Comparison of ENCODE assay signal across 12 cellular contexts in genomic region chr3:101781166-101781565, GRCh38. TPM values are rescaled to one million over a fixed set of nuclear protein-coding genes. Genes with fewer than 3 reads are reported as not detected.
DNase-seq lines count a peak whose midpoint lies in the region; FAIRE-seq and TF ChIP-seq lines count a peak whose summit lies in the region.
"Had no signal": no experiment of that assay in that cellular context is flagged by ENCODE, and none has a peak within 500 bp of the region (broad histone marks: within the 10 kb centered on the region; RNA-seq: fewer than 3 reads in every experiment).

No MANE protein-coding gene starts in this region.

- H4K8ac ChIP-seq in neuronal stem cell (ENCODE audit: low read depth, low read length) = no peak overlapping the region

- H3K14ac ChIP-seq in neuronal stem cell (ENCODE audit: low read length) = no peak overlapping the region

- no peak overlapping the region for H2BK12ac ChIP-seq in neuronal stem cell (ENCODE audit: low read length)

- H3K27ac ChIP-seq in KMS-11 (no peak overlapping the region), neuronal stem cell (replicated peaks; ENCODE audit: low read length) (no peak overlapping the region)
- H3K27ac ChIP-seq: 22Rv1 had no signal

- H2AK5ac ChIP-seq in neuronal stem cell (ENCODE audit: low read depth, low read length) = no peak overlapping the region

- no peaks in the 10 kb centered on the region; the same call in 1 of the 2 replicates for H3K36me3 ChIP-seq in KMS-11 (ENCODE audit: insufficient read depth)
- peaks cover 15 to 38% of the 10 kb centered on the region in 2 donors for H3K36me3 ChIP-seq in neuronal stem cell (replicated peaks in 1 of 2; ENCODE audit: control insufficient read depth in 2 of 2, insufficient read depth in 2 of 2, low read length in 2 of 2)

- H2BK15ac ChIP-seq in neuronal stem cell (ENCODE audit: low read length) = no peak overlapping the region

- H3K18ac ChIP-seq in neuronal stem cell (ENCODE audit: low read length) = no peak overlapping the region

- H3K4me2 ChIP-seq in KMS-11 (peak overlapping the region; percentile 96; the same call in 1 of the 2 replicates), neuronal stem cell (ENCODE audit: insufficient read depth, low read length, poor library complexity, severe bottlenecking) (no peak overlapping the region)

- no peak overlapping the region for H2BK120ac ChIP-seq in neuronal stem cell (ENCODE audit: low read depth, low read length)

- no peak overlapping the region for H4K91ac ChIP-seq in neuronal stem cell (ENCODE audit: low read depth, low read length, poor library complexity)

- no peaks in the 10 kb centered on the region for H3K9me3 ChIP-seq in neuronal stem cell (replicated peaks in 1 of 2; ENCODE audit: control insufficient read depth in 2 of 2, insufficient read depth in 1 of 2, low read depth in 1 of 2, low read length in 2 of 2)
- H3K9me3 ChIP-seq: MG63 had no signal

- H3K4me1 ChIP-seq in KMS-11 (ENCODE audit: low read depth, poor library complexity, severe bottlenecking) = peaks cover 57% of the 10 kb centered on the region
- H3K4me1 ChIP-seq in neuronal stem cell (ENCODE audit: control insufficient read depth in 2 of 2, insufficient read depth in 1 of 2, low read depth in 1 of 2, low read length in 2 of 2) = peaks cover 2 to 10% of the 10 kb centered on the region in 2 donors

- no peak for FAIRE-seq in D721Med (lab: Jason Lieb, UNC)

- no peaks in the 10 kb centered on the region for H3K27me3 ChIP-seq in KMS-11 (ENCODE audit: insufficient read depth, low read depth)
- H3K27me3 ChIP-seq in neuronal stem cell (ENCODE audit: control insufficient read depth in 3 of 3, insufficient read depth in 3 of 3, low read depth in 1 of 3, low read length in 3 of 3) = no peaks in the 10 kb centered on the region
- H3K27me3 ChIP-seq: MG63 had no signal

- no peaks in the 10 kb centered on the region for H3K79me1 ChIP-seq in neuronal stem cell (ENCODE audit: low read depth, low read length)

- H3K79me2 ChIP-seq in KMS-11 (ENCODE audit: insufficient read depth, low read depth) = no peaks in the 10 kb centered on the region; the same call in 1 of the 2 replicates

- TF ChIP-seq CTCF in KMS-11 (conservative IDR thresholded peaks at IDR 0.05; ENCODE audit: low read depth, low read length) = no peak
- no peak for TF ChIP-seq CTCF in choroid plexus epithelial cell (conservative IDR thresholded peaks at IDR 0.05; ENCODE audit: low read depth, low read length)
- no peak for TF ChIP-seq CTCF in D721Med (IDR thresholded peaks at IDR 0.05; ENCODE audit: insufficient read depth, missing control alignments)

- H2AFZ ChIP-seq in KMS-11 (ENCODE audit: low read depth) (no peak overlapping the region), neuronal stem cell (ENCODE audit: low read length) (peak overlapping the region; percentile 27)

- no peaks in the 10 kb centered on the region for H4K20me1 ChIP-seq in KMS-11 (ENCODE audit: insufficient read depth)

- H3K23ac ChIP-seq in neuronal stem cell (ENCODE audit: low read depth, low read length, poor library complexity) = no peak overlapping the region

- H3K4me3 ChIP-seq in KMS-11 (IDR thresholded peaks at IDR 0.05; ENCODE audit: insufficient read depth, low read depth, low read length) = no peak overlapping the region
- H3K4me3 ChIP-seq in choroid plexus epithelial cell (ENCODE audit: low read depth, low read length) = peak overlapping the region; percentile 32
- H3K4me3 ChIP-seq in neuronal stem cell (ENCODE audit: low read length in 2 of 2) = no peak overlapping the region
- H3K4me3 ChIP-seq: MG63 had no signal

- H2BK5ac ChIP-seq in neuronal stem cell (ENCODE audit: low read length) = no peak overlapping the region

- H3K4ac ChIP-seq in neuronal stem cell (ENCODE audit: low read length) = no peak overlapping the region

- no peak overlapping the region for H3K9ac ChIP-seq in KMS-11
- no peak overlapping the region for H3K9ac ChIP-seq in neuronal stem cell (ENCODE audit: low read depth, low read length, poor library complexity)

- peak; percentile 34 for DNase-seq in DMS 273 (lab: John Stamatoyannopoulos, UW; ENCODE audit: unreplicated experiment)
- no peak for DNase-seq in DMS 273 treated with DMSO at 0.1 percent for 48 hours (lab: John Stamatoyannopoulos, UW)
- DNase-seq in choroid plexus epithelial cell (ENCODE audit: low read depth) = no peak
- no peak for DNase-seq in neuronal stem cell (ENCODE audit: low spot score)
- no peak for DNase-seq in D721Med (ENCODE audit: insufficient read length, low spot score)
- no peak for DNase-seq in cortex of kidney (lab: John Stamatoyannopoulos, UW)
- DNase-seq in NCI-H748 treated with DMSO at 0.1 percent for 48 hours (lab: John Stamatoyannopoulos, UW) = no peak
- DNase-seq: cerebellar nuclear complex; stimulated activated CD8-positive, alpha-beta memory T cell treated with anti-CD3 and anti-CD28 coated beads, Interleukin-4, amount 100 ng/mL, for 48 hours had no signal

RNA-seq across cellular contexts. Expression of gene NXPE3, which starts 2.2 kb away (rescaled TPM):
- polyA plus RNA-seq in neuronal stem cell (2013, experiment 1 of 2) = 11.2 TPM
- 11.8 TPM for polyA plus RNA-seq in neuronal stem cell (2013, experiment 2 of 2)

RNA-seq across cellular contexts. Expression of gene CEP97, which starts 56.8 kb away (rescaled TPM):
- polyA plus RNA-seq in neuronal stem cell (2013, experiment 1 of 2) = 9.6 TPM
- 10.3 TPM for polyA plus RNA-seq in neuronal stem cell (2013, experiment 2 of 2)
